1 cellular context compared by ENCODE assay signal in the genomic region with DNA sequence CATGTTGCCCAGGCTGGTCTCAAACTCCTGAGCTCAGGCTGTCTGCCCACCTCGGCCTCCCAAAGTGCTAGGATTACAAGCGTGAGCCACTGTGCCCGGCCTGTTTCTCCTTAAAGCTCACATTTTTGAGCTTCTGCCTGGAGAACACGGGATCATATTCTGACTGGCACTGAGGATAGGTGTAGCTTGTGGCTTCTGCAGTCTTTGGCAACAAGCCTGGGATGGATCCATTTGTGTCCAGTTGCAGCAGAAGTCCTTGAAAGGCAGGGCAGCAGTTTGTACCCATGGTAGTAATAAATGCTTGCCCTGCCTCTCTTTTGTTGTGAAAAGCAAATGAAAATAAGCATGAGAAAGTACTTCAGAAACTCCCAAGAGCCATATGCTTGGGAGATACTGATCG.
TF ChIP-seq lines count a peak whose summit lies in the region.

No MANE protein-coding gene starts in this region.

TF ChIP-seq in K562, 482 proteins besides CTCF, POLR2A, EP300 and RAD21:
- TF ChIP-seq PHB (CRISPR knock-in tag; IDR thresholded peaks at IDR 0.05), result no peak
- 0 out of 2 replicates have a peak, but pooled peaks have one; percentile 49 for TF ChIP-seq RAD51 (IDR thresholded peaks at IDR 0.05; ENCODE audit: borderline replicate concordance, low read depth)
- TF ChIP-seq, protein P1, sequence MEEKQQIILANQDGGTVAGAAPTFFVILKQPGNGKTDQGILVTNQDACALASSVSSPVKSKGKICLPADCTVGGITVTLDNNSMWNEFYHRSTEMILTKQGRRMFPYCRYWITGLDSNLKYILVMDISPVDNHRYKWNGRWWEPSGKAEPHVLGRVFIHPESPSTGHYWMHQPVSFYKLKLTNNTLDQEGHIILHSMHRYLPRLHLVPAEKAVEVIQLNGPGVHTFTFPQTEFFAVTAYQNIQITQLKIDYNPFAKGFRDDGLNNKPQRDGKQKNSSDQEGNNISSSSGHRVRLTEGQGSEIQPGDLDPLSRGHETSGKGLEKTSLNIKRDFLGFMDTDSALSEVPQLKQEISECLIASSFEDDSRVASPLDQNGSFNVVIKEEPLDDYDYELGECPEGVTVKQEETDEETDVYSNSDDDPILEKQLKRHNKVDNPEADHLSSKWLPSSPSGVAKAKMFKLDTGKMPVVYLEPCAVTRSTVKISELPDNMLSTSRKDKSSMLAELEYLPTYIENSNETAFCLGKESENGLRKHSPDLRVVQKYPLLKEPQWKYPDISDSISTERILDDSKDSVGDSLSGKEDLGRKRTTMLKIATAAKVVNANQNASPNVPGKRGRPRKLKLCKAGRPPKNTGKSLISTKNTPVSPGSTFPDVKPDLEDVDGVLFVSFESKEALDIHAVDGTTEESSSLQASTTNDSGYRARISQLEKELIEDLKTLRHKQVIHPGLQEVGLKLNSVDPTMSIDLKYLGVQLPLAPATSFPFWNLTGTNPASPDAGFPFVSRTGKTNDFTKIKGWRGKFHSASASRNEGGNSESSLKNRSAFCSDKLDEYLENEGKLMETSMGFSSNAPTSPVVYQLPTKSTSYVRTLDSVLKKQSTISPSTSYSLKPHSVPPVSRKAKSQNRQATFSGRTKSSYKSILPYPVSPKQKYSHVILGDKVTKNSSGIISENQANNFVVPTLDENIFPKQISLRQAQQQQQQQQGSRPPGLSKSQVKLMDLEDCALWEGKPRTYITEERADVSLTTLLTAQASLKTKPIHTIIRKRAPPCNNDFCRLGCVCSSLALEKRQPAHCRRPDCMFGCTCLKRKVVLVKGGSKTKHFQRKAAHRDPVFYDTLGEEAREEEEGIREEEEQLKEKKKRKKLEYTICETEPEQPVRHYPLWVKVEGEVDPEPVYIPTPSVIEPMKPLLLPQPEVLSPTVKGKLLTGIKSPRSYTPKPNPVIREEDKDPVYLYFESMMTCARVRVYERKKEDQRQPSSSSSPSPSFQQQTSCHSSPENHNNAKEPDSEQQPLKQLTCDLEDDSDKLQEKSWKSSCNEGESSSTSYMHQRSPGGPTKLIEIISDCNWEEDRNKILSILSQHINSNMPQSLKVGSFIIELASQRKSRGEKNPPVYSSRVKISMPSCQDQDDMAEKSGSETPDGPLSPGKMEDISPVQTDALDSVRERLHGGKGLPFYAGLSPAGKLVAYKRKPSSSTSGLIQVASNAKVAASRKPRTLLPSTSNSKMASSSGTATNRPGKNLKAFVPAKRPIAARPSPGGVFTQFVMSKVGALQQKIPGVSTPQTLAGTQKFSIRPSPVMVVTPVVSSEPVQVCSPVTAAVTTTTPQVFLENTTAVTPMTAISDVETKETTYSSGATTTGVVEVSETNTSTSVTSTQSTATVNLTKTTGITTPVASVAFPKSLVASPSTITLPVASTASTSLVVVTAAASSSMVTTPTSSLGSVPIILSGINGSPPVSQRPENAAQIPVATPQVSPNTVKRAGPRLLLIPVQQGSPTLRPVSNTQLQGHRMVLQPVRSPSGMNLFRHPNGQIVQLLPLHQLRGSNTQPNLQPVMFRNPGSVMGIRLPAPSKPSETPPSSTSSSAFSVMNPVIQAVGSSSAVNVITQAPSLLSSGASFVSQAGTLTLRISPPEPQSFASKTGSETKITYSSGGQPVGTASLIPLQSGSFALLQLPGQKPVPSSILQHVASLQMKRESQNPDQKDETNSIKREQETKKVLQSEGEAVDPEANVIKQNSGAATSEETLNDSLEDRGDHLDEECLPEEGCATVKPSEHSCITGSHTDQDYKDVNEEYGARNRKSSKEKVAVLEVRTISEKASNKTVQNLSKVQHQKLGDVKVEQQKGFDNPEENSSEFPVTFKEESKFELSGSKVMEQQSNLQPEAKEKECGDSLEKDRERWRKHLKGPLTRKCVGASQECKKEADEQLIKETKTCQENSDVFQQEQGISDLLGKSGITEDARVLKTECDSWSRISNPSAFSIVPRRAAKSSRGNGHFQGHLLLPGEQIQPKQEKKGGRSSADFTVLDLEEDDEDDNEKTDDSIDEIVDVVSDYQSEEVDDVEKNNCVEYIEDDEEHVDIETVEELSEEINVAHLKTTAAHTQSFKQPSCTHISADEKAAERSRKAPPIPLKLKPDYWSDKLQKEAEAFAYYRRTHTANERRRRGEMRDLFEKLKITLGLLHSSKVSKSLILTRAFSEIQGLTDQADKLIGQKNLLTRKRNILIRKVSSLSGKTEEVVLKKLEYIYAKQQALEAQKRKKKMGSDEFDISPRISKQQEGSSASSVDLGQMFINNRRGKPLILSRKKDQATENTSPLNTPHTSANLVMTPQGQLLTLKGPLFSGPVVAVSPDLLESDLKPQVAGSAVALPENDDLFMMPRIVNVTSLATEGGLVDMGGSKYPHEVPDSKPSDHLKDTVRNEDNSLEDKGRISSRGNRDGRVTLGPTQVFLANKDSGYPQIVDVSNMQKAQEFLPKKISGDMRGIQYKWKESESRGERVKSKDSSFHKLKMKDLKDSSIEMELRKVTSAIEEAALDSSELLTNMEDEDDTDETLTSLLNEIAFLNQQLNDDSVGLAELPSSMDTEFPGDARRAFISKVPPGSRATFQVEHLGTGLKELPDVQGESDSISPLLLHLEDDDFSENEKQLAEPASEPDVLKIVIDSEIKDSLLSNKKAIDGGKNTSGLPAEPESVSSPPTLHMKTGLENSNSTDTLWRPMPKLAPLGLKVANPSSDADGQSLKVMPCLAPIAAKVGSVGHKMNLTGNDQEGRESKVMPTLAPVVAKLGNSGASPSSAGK (IDR thresholded peaks at IDR 0.05), result 0 out of 2 replicates have a peak, but pooled peaks have one; percentile 38
